In the genomic region with DNA sequence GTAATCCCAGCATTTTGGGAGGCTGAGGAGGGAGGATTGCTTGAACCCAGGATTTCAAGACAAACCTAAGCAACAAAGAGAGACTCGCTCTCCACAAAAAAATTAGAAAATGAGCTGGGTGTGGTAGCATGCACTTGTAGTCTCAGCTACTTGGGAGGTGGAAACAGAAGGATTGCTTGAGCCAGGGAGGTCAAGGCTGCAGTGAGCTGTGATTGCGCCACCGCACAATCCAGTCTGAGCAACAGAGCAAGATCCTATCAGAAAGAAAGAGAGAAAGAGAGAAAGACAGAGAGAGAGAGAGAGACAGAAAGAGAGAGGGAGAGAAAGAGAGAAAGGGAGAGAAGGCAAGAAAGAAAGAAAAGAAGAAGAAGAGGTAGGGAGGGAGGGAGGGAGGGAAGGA, we compare ENCODE assay signal across 3 cellular contexts.
TF ChIP-seq lines count a peak whose summit lies in the region.

No MANE protein-coding gene starts in this region.

TF ChIP-seq in IMR-90, 13 proteins besides CTCF, POLR2A, EP300 and RAD21:
- TF ChIP-seq RFX5 (IDR thresholded peaks at IDR 0.05; ENCODE audit: low read depth, low read length) (no peak), NFE2L2 (IDR thresholded peaks at IDR 0.05; ENCODE audit: low read depth, low read length) (no peak), CEBPB (IDR thresholded peaks at IDR 0.05; ENCODE audit: low read depth, low read length) (peak; percentile 36; the same call in 1 of the 2 replicates), MAFK (IDR thresholded peaks at IDR 0.05; ENCODE audit: low read depth, low read length) (no peak), SMC3 (IDR thresholded peaks at IDR 0.05; ENCODE audit: low read depth, low read length) (no peak), RCOR1 (IDR thresholded peaks at IDR 0.05; ENCODE audit: insufficient replicate concordance, low read length) (no peak), FOS (IDR thresholded peaks at IDR 0.05; ENCODE audit: low read depth, low read length) (no peak)
- TF ChIP-seq, protein P1, sequence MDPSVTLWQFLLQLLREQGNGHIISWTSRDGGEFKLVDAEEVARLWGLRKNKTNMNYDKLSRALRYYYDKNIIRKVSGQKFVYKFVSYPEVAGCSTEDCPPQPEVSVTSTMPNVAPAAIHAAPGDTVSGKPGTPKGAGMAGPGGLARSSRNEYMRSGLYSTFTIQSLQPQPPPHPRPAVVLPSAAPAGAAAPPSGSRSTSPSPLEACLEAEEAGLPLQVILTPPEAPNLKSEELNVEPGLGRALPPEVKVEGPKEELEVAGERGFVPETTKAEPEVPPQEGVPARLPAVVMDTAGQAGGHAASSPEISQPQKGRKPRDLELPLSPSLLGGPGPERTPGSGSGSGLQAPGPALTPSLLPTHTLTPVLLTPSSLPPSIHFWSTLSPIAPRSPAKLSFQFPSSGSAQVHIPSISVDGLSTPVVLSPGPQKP (IDR thresholded peaks at IDR 0.05; ENCODE audit: borderline replicate concordance, low read depth, low read length) = no peak
TF ChIP-seq in IMR-90: peak in this region for 1.

TF ChIP-seq in GM12878, 131 proteins besides CTCF, POLR2A, EP300 and RAD21:
- no peak for TF ChIP-seq TARDBP (IDR thresholded peaks at IDR 0.05; ENCODE audit: borderline replicate concordance)

TF ChIP-seq in H1, 55 proteins besides CTCF, POLR2A, EP300 and RAD21:
- TF ChIP-seq SP1 (IDR thresholded peaks at IDR 0.05; ENCODE audit: low read depth, low read length) (no peak), GTF2F1 (IDR thresholded peaks at IDR 0.05; ENCODE audit: borderline replicate concordance, low read depth, low read length) (no peak), RNF2 (IDR thresholded peaks at IDR 0.05; ENCODE audit: borderline replicate concordance, low read depth, low read length, missing control alignments, poor library complexity, severe bottlenecking) (no peak), SIX5 (IDR thresholded peaks at IDR 0.05; ENCODE audit: low read depth, low read length) (no peak), KDM4A (IDR thresholded peaks at IDR 0.05; ENCODE audit: low read depth, low read length, severe bottlenecking) (no peak), ZNF274 (IDR thresholded peaks at IDR 0.05; ENCODE audit: borderline replicate concordance, extremely low read depth, low read length) (no peak), CREB1 (IDR thresholded peaks at IDR 0.05) (no peak), YY1 (IDR thresholded peaks at IDR 0.05; ENCODE audit: low read depth, low read length) (no peak), SIRT6 (IDR thresholded peaks at IDR 0.05; ENCODE audit: low read length) (no peak), TAF7 (optimal IDR thresholded peaks at IDR 0.05; ENCODE audit: borderline replicate concordance, low read depth, low read length) (no peak), NANOG (IDR thresholded peaks at IDR 0.05; ENCODE audit: insufficient read depth, low read depth, low read length, poor library complexity, severe bottlenecking) (no peak), JUND (IDR thresholded peaks at IDR 0.05; ENCODE audit: low read length) (no peak), SAP30 (IDR thresholded peaks at IDR 0.05; ENCODE audit: insufficient read depth, insufficient replicate concordance, low read length) (no peak), KDM5A (IDR thresholded peaks at IDR 0.05; ENCODE audit: low read length) (no peak), SIN3A (conservative IDR thresholded peaks at IDR 0.05 in 1 of 2, IDR thresholded peaks at IDR 0.05 in 1 of 2; ENCODE audit: low read depth in 1 of 2, low read length in 2 of 2) (no peak)
- TF ChIP-seq, protein P2, sequence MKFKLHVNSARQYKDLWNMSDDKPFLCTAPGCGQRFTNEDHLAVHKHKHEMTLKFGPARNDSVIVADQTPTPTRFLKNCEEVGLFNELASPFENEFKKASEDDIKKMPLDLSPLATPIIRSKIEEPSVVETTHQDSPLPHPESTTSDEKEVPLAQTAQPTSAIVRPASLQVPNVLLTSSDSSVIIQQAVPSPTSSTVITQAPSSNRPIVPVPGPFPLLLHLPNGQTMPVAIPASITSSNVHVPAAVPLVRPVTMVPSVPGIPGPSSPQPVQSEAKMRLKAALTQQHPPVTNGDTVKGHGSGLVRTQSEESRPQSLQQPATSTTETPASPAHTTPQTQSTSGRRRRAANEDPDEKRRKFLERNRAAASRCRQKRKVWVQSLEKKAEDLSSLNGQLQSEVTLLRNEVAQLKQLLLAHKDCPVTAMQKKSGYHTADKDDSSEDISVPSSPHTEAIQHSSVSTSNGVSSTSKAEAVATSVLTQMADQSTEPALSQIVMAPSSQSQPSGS (IDR thresholded peaks at IDR 0.05; ENCODE audit: low read length) = no peak
